Comparison of ENCODE assay signal across 8 cellular contexts in the genomic region with DNA sequence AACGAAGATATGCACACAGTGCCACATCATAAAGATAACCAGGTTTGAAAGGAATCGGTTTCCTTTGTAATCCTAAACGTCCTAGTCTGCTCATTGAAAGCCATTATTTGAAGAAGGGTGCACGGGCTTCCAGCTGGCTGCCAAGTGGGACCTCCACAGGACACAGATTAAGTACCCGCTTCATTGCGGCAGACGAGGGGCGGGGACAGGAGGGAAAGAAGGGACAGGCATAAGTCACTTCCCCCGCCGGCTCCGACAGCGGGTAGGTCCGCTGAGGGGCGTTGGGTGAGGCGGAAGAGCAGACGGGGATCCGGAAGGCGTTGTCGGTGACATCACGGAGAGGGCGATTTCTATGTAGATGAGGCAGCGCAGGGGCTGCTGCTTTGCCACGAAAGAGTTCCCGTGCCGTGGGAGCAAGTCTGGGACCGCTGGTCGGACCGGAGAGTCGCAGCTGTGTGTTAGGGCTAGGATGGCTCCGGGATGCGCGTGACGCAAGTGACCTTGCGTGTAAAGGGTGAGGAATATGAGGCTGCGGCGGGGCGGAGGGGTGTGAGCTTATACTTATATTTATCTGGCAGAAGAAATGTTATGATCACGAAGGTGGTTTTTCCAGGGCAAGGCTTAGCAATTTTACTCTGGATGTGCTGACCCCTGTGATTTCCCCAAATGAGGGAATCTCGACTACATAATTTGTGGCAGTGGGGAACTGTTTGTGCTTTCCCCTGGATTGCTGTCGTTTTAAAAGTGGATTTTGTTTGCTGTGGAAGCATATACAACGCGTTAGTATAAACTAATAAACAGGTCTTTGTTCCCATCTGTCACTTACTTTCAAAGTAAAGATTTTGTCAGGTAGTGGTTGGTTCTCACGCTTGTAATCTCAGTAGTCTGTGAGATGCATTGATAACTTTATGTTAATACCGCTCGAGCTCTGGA.
DNase-seq lines count a peak whose midpoint lies in the region; ATAC-seq lines count a peak whose summit lies in the region.
"Not testable (repeated sequence)": the region's sequence is repeated elsewhere in the genome, so short reads cannot be mapped to it uniquely, and the experiment has no call there.

No MANE protein-coding gene starts in this region.

- H3K4me1 ChIP-seq in aorta (ENCODE audit: control insufficient read depth in 1 of 2, insufficient read depth in 2 of 2, low read length in 2 of 2): not testable (repeated sequence)

- H3K4me3 ChIP-seq in skeletal muscle cell (ENCODE audit: low read depth, low read length): peak overlapping the region; percentile 56
- peak overlapping the region; percentile 41 to 88 for H3K4me3 ChIP-seq in aorta (ENCODE audit: low read length in 2 of 2)

- DNase-seq in NCI-H510A (lab: John Stamatoyannopoulos, UW) (peak; percentile 73), iris pigment epithelial cell (ENCODE audit: low read depth) (peak; percentile 60), skeletal muscle cell (ENCODE audit: low read depth) (peak; percentile 30), aorta (peak; percentile 89 to 91)
- peak; percentile 70 to 74 for DNase-seq in activated CD4-positive, alpha-beta T cell treated with anti-CD3 and anti-CD28 coated beads for 24 hours (ENCODE audit: low read depth in 2 of 2)
- DNase-seq in central memory CD4-positive, alpha-beta T cell: peak; percentile 86

- intact Hi-C loops in aorta (cut with DNase I): not testable (repeated sequence)

- not testable (repeated sequence) for H3K9me3 ChIP-seq in aorta (ENCODE audit: control insufficient read depth, low read length)

- ATAC-seq in GM18861 (IDR thresholded peaks at IDR 0.05; ENCODE audit: unreplicated experiment): peak; percentile 95
- ATAC-seq in HG02981 (IDR thresholded peaks at IDR 0.05; ENCODE audit: unreplicated experiment): peak; percentile 86
- ATAC-seq in aorta (ENCODE audit: low FRiP score): peak; percentile 90

- WGBS in aorta, 2 donors: 1 to 2% methylated on average over 42 to 45 of the region's 45 CpGs

- H3K27ac ChIP-seq in aorta (ENCODE audit: low read depth in 1 of 2, low read length in 2 of 2): peak overlapping the region in 1 of 2 donors; percentile 30

- not testable (repeated sequence) for H3K27me3 ChIP-seq in aorta (ENCODE audit: control insufficient read depth in 1 of 2, insufficient read depth in 2 of 2, low read length in 1 of 2)

- H3K36me3 ChIP-seq in aorta (ENCODE audit: control insufficient read depth in 1 of 2, insufficient read depth in 2 of 2, low read length in 1 of 2): not testable (repeated sequence)

Comparison
In these comparisons a context has a peak if more than half of its experiments do, and no peak if none do; other contexts are left out.
1. DNase-seq: peak in every context shown above with its lines; median percentile 90 in aorta; 86 in central memory CD4-positive, alpha-beta T cell; 73 in NCI-H510A; 72 in activated CD4-positive, alpha-beta T cell treated with anti-CD3 and anti-CD28 coated beads for 24 hours; 60 in iris pigment epithelial cell; 30 in skeletal muscle cell.